16 cellular contexts compared by ENCODE assay signal in genomic region chr11:93659216-93659615, GRCh38.
"Had no signal": no experiment of that assay in that cellular context is flagged by ENCODE, and none has a peak within 500 bp of the region (broad histone marks: within the 10 kb centered on the region; RNA-seq: fewer than 3 reads in every experiment).

No MANE protein-coding gene starts in this region.

- H3K36me3 ChIP-seq: colonic mucosa, esophagus squamous epithelium, gastroesophageal sphincter, neutrophil, uterus had no signal

- ATAC-seq: gastroesophageal sphincter; left colon; left ventricle myocardium superior; naive thymus-derived CD4-positive, alpha-beta T cell; right cardiac atrium had no signal

- H3K27ac ChIP-seq: colonic mucosa, esophagus squamous epithelium, gastroesophageal sphincter, neutrophil, uterus had no signal

- H3K27me3 ChIP-seq: colonic mucosa, esophagus squamous epithelium, gastroesophageal sphincter, neutrophil, uterus had no signal

- H3K4me3 ChIP-seq: colonic mucosa, esophagus squamous epithelium, gastroesophageal sphincter, lung, uterus had no signal

- H3K9me3 Mint-ChIP-seq: type B pancreatic cell had no signal

- H3K9me3 ChIP-seq: colonic mucosa, esophagus squamous epithelium, gastroesophageal sphincter, neutrophil, uterus had no signal

- H3K36me3 Mint-ChIP-seq: type B pancreatic cell had no signal

- H3K27ac Mint-ChIP-seq: type B pancreatic cell had no signal

- DNase-seq: colonic mucosa; dermis blood vessel endothelial cell; esophagus squamous epithelium; left colon; left ventricle myocardium superior; mesendoderm; naive thymus-derived CD4-positive, alpha-beta T cell; right cardiac atrium; small intestine; stimulated activated CD4-positive, alpha-beta T cell treated with anti-CD3 and anti-CD28 coated beads, Interleukin-2, amount 100 ng/mL, for 48 hours; stimulated activated naive CD4-positive, alpha-beta T cell treated with Interleukin-2 at 50 U/mL for 16 hours; uterus had no signal

- H3K4me1 ChIP-seq: uterus had no signal

- H3K4me3 Mint-ChIP-seq: type B pancreatic cell had no signal
